12 cellular contexts compared by ENCODE assay signal in genomic region chr17:70855401-70856054, GRCh38.
DNase-seq lines count a peak whose midpoint lies in the region; ATAC-seq and TF ChIP-seq lines count a peak whose summit lies in the region.
"Had no signal": no experiment of that assay in that cellular context is flagged by ENCODE, and none has a peak within 500 bp of the region (broad histone marks: within the 10 kb centered on the region; RNA-seq: fewer than 3 reads in every experiment).

No MANE protein-coding gene starts in this region.

- DNase-seq in DMS53 treated with DMSO at 0.1 percent for 48 hours (lab: John Stamatoyannopoulos, UW; ENCODE audit: unreplicated experiment) (peak; percentile 94), NCI-H2029 (lab: John Stamatoyannopoulos, UW) (peak; percentile 73), amniotic epithelial cell (ENCODE audit: low read depth) (peak; percentile 6), myocyte (ENCODE audit: low read depth) (peak; percentile 27), 8988T (no peak), vagina (ENCODE audit: extremely low spot score in 2 of 2) (no peak)
- DNase-seq: CD4-positive, CD25-positive, alpha-beta regulatory T cell; hippocampal formation; naive thymus-derived CD8-positive, alpha-beta T cell; upper lobe of left lung had no signal

- ATAC-seq in HG03342 (IDR thresholded peaks at IDR 0.05; ENCODE audit: unreplicated experiment) (no peak), HG02610 (IDR thresholded peaks at IDR 0.05; ENCODE audit: unreplicated experiment) (no peak)
- ATAC-seq: naive thymus-derived CD8-positive, alpha-beta T cell had no signal

- H3K4me1 ChIP-seq in vagina = no peaks in the 10 kb centered on the region
- H3K4me1 ChIP-seq: upper lobe of left lung had no signal

- intact Hi-C loops in vagina (cut with DNase I) = no loop called here

- no peak for TF ChIP-seq CTCF in vagina (IDR thresholded peaks at IDR 0.05)

- no peaks in the 10 kb centered on the region for H3K36me3 ChIP-seq in vagina
- H3K36me3 ChIP-seq: upper lobe of left lung had no signal

- H3K27ac ChIP-seq in vagina = no peak overlapping the region
- H3K27ac ChIP-seq: upper lobe of left lung had no signal

- no peaks in the 10 kb centered on the region for H3K9me3 ChIP-seq in vagina
- H3K9me3 ChIP-seq: upper lobe of left lung had no signal

- no peak for TF ChIP-seq POLR2A in vagina (IDR thresholded peaks at IDR 0.05)

- H3K27me3 ChIP-seq in vagina = no peaks in the 10 kb centered on the region
- H3K27me3 ChIP-seq: upper lobe of left lung had no signal

- no peak overlapping the region for H3K4me3 ChIP-seq in vagina
- H3K4me3 ChIP-seq: upper lobe of left lung had no signal

Comparison
In these comparisons a context has a peak if more than half of its experiments do, and no peak if none do; other contexts are left out.
1. DNase-seq: peak in DMS53 treated with DMSO at 0.1 percent for 48 hours (single experiment), NCI-H2029 (single experiment), amniotic epithelial cell (single experiment) and myocyte (single experiment); none in 8988T (single experiment) and vagina (0 of 2).